In genomic region chr2:72040629-72041403, GRCh38 we compare ENCODE assay signal across 25 cellular contexts.
DNase-seq lines count a peak whose midpoint lies in the region; ATAC-seq, FAIRE-seq and TF ChIP-seq lines count a peak whose summit lies in the region.
"Had no signal": no experiment of that assay in that cellular context is flagged by ENCODE, and none has a peak within 500 bp of the region (broad histone marks: within the 10 kb centered on the region; RNA-seq: fewer than 3 reads in every experiment).

No MANE protein-coding gene starts in this region.

- no peak overlapping the region for H2AFZ ChIP-seq in PC-3 (ENCODE audit: low read length)

- H3K9me3 ChIP-seq in PC-3 (ENCODE audit: low read length) = peaks cover 10% of the 10 kb centered on the region; the same call in 1 of the 2 replicates
- H3K9me3 ChIP-seq: right lobe of liver had no signal

- H3K27me3 ChIP-seq in PC-3 (ENCODE audit: low read length) (no peaks in the 10 kb centered on the region; the same call in 1 of the 2 replicates), bronchial epithelial cell (ENCODE audit: control insufficient read depth, insufficient read depth, low read length) (no peaks in the 10 kb centered on the region)
- H3K27me3 ChIP-seq: right lobe of liver had no signal

- no peak overlapping the region for H3K9ac ChIP-seq in PC-3 (ENCODE audit: low read length)

- H3F3A ChIP-seq in PC-3 (ENCODE audit: low read length, unreplicated experiment) = no peaks in the 10 kb centered on the region

- no peaks in the 10 kb centered on the region for H3K9me2 ChIP-seq in PC-3 (replicated peaks; ENCODE audit: low read length)

- BruUV-seq in PC-3 (replicated peaks; lab: Mats Ljungman, UMichigan) = no TSS peak

- no peak overlapping the region for H3K27ac ChIP-seq in PC-3 (ENCODE audit: low read length)
- H3K27ac ChIP-seq: right lobe of liver, thoracic aorta had no signal

- POLR2A ChIA-PET in PC-3 (lab: Charles Lee; ENCODE audit: unreplicated experiment) = interaction anchor here (0.6 kb wide), 1 partner anchor 70 kb away, joined by 3 read pairs; no protein-coding TSS in a partner anchor

- H3K4me3 ChIP-seq in PC-3 (ENCODE audit: low read length) = no peak overlapping the region
- H3K4me3 ChIP-seq in bronchial epithelial cell (ENCODE audit: low read depth, low read length) = no peak overlapping the region
- H3K4me3 ChIP-seq: lung, right lobe of liver, thoracic aorta had no signal

- H4K20me1 ChIP-seq in PC-3 (ENCODE audit: low read length) = no peaks in the 10 kb centered on the region

- peak; percentile 96 for FAIRE-seq in bronchial epithelial cell (lab: Jason Lieb, UNC)
- FAIRE-seq: A204.1 had no signal

- peaks cover 11% of the 10 kb centered on the region; the same call in 1 of the 2 replicates for H3K4me1 ChIP-seq in PC-3 (ENCODE audit: insufficient read depth, low read length)
- H3K4me1 ChIP-seq: right lobe of liver had no signal

- no peaks in the 10 kb centered on the region for H3K36me3 ChIP-seq in PC-3 (ENCODE audit: low read depth, low read length)
- no peaks in the 10 kb centered on the region for H3K36me3 ChIP-seq in bronchial epithelial cell (ENCODE audit: control insufficient read depth, insufficient read depth, low read length)
- H3K36me3 ChIP-seq: right lobe of liver, thoracic aorta had no signal

- H3K4me2 ChIP-seq in PC-3 (ENCODE audit: low read length) = no peak overlapping the region

- TF ChIP-seq CTCF in PC-3 (conservative IDR thresholded peaks at IDR 0.05; ENCODE audit: low read depth, low read length) (no peak), bronchial epithelial cell (IDR thresholded peaks at IDR 0.05; ENCODE audit: insufficient read depth, low read length, severe bottlenecking) (no peak)

- CTCF ChIA-PET in PC-3 (lab: Charles Lee) = interaction anchor here (0.7 kb wide), 1 partner anchor 10 kb away, joined by 4 read pairs; no protein-coding TSS in a partner anchor

- peak; percentile 64 for DNase-seq in A172 (ENCODE audit: low spot score)
- DNase-seq in PC-3 = peak; percentile 56
- peak; percentile 90 for DNase-seq in bronchial epithelial cell (ENCODE audit: low read depth)
- peak; percentile 56 for DNase-seq in islet precursor cell
- no peak for DNase-seq in posterior vena cava (ENCODE audit: low spot score)
- DNase-seq in T1000 (lab: John Stamatoyannopoulos, UW) = no peak
- no peak for DNase-seq in NAMALWA (ENCODE audit: low spot score)
- DNase-seq in ecto neural progenitor cell (ENCODE audit: low spot score) = no peak
- DNase-seq: activated CD4-positive, alpha-beta memory T cell treated with anti-CD3 and anti-CD28 coated beads for 36 hours; activated CD8-positive, alpha-beta memory T cell treated with anti-CD3 and anti-CD28 coated beads, Interleukin-2, amount 50 U/mL, for 4 hours; amygdala; CD8-positive, alpha-beta T cell; DMS 273 treated with DMSO at 0.1 percent for 48 hours; KG1; kidney glomerular epithelial cell; NCI-H1436; right lobe of liver; stimulated activated naive CD4-positive, alpha-beta T cell treated with Interleukin-2 at 50 U/mL for 16 hours; T-helper 1 cell had no signal

- intact Hi-C loops in PC-3 (cut with micrococcal nuclease) (no loop called here), posterior vena cava (cut with DNase I) (no loop called here)

- H3K79me2 ChIP-seq in PC-3 (ENCODE audit: low read length) = no peaks in the 10 kb centered on the region

- ATAC-seq in PC-3 = no peak
- ATAC-seq: activated CD4-positive, CD25-positive, alpha-beta regulatory T cell treated with anti-CD3 and anti-CD28 coated beads, Interleukin-2, amount 50 U/mL, for 24 hours; activated T-helper 17 cell treated with anti-CD3 and anti-CD28 coated beads, Interleukin-2, amount 50 U/mL, for 72 hours; CD8-positive, alpha-beta T cell; Panc1 had no signal

Comparison
In these comparisons a context has a peak if more than half of its experiments do, and no peak if none do; other contexts are left out.
1. DNase-seq: peak in A172 (single experiment), PC-3 (single experiment), bronchial epithelial cell (single experiment) and islet precursor cell (single experiment); none in posterior vena cava (single experiment), T1000 (single experiment), NAMALWA (single experiment) and ecto neural progenitor cell (single experiment).